Comparison of ENCODE assay signal across 9 cellular contexts in genomic region chr11:2777871-2778629, GRCh38.
A peak's percentile ranks its signal among the peaks of the same experiment; 100 is the strongest.
DNase-seq lines count a peak whose midpoint lies in the region; ATAC-seq and TF ChIP-seq lines count a peak whose summit lies in the region.
"Had no signal": no experiment of that assay in that cellular context is flagged by ENCODE, and none has a peak within 500 bp of the region (broad histone marks: within the 10 kb centered on the region; RNA-seq: fewer than 3 reads in every experiment).

No MANE protein-coding gene starts in this region.

- CTCF ChIA-PET in HCT116 (lab: Charles Lee), result no interaction called here

- peaks cover 11 to 29% of the 10 kb centered on the region in 2 experiments; a peak in 3 of 4 replicates for H3K4me1 ChIP-seq in HCT116 (ENCODE audit: control insufficient read depth in 1 of 2, insufficient read depth in 2 of 2, low read length in 2 of 2)
- H3K4me1 ChIP-seq in rectal smooth muscle tissue (ENCODE audit: control insufficient read depth, insufficient read depth, low read length), result peaks cover 17% of the 10 kb centered on the region

- H3K9me3 ChIP-seq in HCT116 (ENCODE audit: control insufficient read depth in 1 of 2, insufficient read depth in 1 of 2, low read depth in 1 of 2, low read length in 2 of 2), result no peaks in the 10 kb centered on the region

- H3K27ac ChIP-seq in HCT116 (ENCODE audit: low read depth, low read length), result no peak overlapping the region
- H3K27ac ChIP-seq in rectal smooth muscle tissue (ENCODE audit: low read depth, low read length), result peak overlapping the region; percentile 85

- TF ChIP-seq POLR2A in HCT116 (IDR thresholded peaks at IDR 0.05; ENCODE audit: borderline replicate concordance, extremely low read depth, insufficient read depth, insufficient read length), result no peak

- H3K9ac ChIP-seq in HCT116 (ENCODE audit: low read length), result no peak overlapping the region
- H3K9ac ChIP-seq in rectal smooth muscle tissue (ENCODE audit: low read length), result no peak overlapping the region

- no peak for TF ChIP-seq RAD21 in HCT116 (IDR thresholded peaks at IDR 0.05; ENCODE audit: low read depth)

- ATAC-seq in HCT116 (no peak), Right ventricle myocardium inferior (no peak), HG02973 (IDR thresholded peaks at IDR 0.05; ENCODE audit: unreplicated experiment) (no peak), HG02763 (IDR thresholded peaks at IDR 0.05; ENCODE audit: unreplicated experiment) (no peak), HG03520 (IDR thresholded peaks at IDR 0.05; ENCODE audit: unreplicated experiment) (no peak)

- no peak overlapping the region for H2AFZ ChIP-seq in HCT116 (ENCODE audit: low read depth, low read length, poor library complexity, severe bottlenecking)

- H3K4me3 ChIP-seq in HCT116 (replicated peaks in 1 of 2; ENCODE audit: low read depth in 1 of 2, low read length in 2 of 2), result no peak overlapping the region
- H3K4me3 ChIP-seq in rectal smooth muscle tissue (ENCODE audit: low read length), result no peak overlapping the region

- no peak for TF ChIP-seq CTCF in HCT116 (IDR thresholded peaks at IDR 0.05 in 2 of 3, conservative IDR thresholded peaks at IDR 0.05 in 1 of 3; ENCODE audit: borderline replicate concordance in 1 of 3, insufficient read depth in 1 of 3, low read depth in 2 of 3, low read length in 2 of 3)

- no peaks in the 10 kb centered on the region for H4K20me1 ChIP-seq in HCT116 (ENCODE audit: insufficient read depth)

- no peaks in the 10 kb centered on the region for H3K27me3 ChIP-seq in HCT116 (ENCODE audit: insufficient read depth, low read length)
- H3K27me3 ChIP-seq in rectal smooth muscle tissue (ENCODE audit: control insufficient read depth, insufficient read depth, low read length), result no peaks in the 10 kb centered on the region

- RAD21 ChIA-PET in HCT116 (lab: Charles Lee; ENCODE audit: low non-redundant PET in 1 of 2, low total read pairs in 2 of 2, uncharacterized antibody in 2 of 2, unreplicated experiment in 2 of 2), result no interaction called here

- H3K36me3 ChIP-seq in HCT116 (ENCODE audit: control insufficient read depth in 1 of 2, insufficient read depth in 2 of 2, low read length in 2 of 2) (no peaks in the 10 kb centered on the region), rectal smooth muscle tissue (ENCODE audit: control insufficient read depth, insufficient read depth, low read length) (no peaks in the 10 kb centered on the region)

- intact Hi-C loops in HCT116 (cut with micrococcal nuclease) (no loop called here), Right ventricle myocardium inferior (cut with DNase I) (no loop called here)

- DNase-seq in HCT116 (ENCODE audit: low read depth, low spot score) (no peak), RPMI8226 (peak; percentile 81), Right ventricle myocardium inferior (ENCODE audit: missing footprints) (peak; percentile 58), COLO829 (ENCODE audit: low spot score) (no peak)
- DNase-seq: Karpas-422 had no signal

- POLR2A ChIA-PET in HCT116 (lab: Charles Lee), result no interaction called here

- no TSS peak for BruUV-seq in HCT116 (replicated peaks; lab: Mats Ljungman, UMichigan)

- H3K79me2 ChIP-seq in HCT116 (ENCODE audit: insufficient read depth, low read length), result no peaks in the 10 kb centered on the region

- no peaks in the 10 kb centered on the region for H3K9me2 ChIP-seq in HCT116 (ENCODE audit: insufficient read depth)

- H3K4me2 ChIP-seq in HCT116 (ENCODE audit: low read length), result peak overlapping the region; percentile 12

TF ChIP-seq in HCT116, 20 proteins besides CTCF, POLR2A, EP300 and RAD21:
- TF ChIP-seq EZH2 (IDR thresholded peaks at IDR 0.05) (no peak), EGR1 (IDR thresholded peaks at IDR 0.05; ENCODE audit: low read depth) (no peak), ZFX (IDR thresholded peaks at IDR 0.05) (no peak), ELF1 (IDR thresholded peaks at IDR 0.05; ENCODE audit: borderline replicate concordance, low read depth) (no peak), FOSL1 (IDR thresholded peaks at IDR 0.05; ENCODE audit: low read depth) (no peak), MAX (IDR thresholded peaks at IDR 0.05) (no peak), EZH2phosphoT487 (IDR thresholded peaks at IDR 0.05; ENCODE audit: borderline replicate concordance) (no peak)

Comparison
In these comparisons a context has a peak if more than half of its experiments do, and no peak if none do; other contexts are left out.
1. DNase-seq: peak in RPMI8226 (single experiment) and Right ventricle myocardium inferior (single experiment); none in HCT116 (single experiment) and COLO829 (single experiment).